ENCODE assay signal across 16 cellular contexts in the genomic region with DNA sequence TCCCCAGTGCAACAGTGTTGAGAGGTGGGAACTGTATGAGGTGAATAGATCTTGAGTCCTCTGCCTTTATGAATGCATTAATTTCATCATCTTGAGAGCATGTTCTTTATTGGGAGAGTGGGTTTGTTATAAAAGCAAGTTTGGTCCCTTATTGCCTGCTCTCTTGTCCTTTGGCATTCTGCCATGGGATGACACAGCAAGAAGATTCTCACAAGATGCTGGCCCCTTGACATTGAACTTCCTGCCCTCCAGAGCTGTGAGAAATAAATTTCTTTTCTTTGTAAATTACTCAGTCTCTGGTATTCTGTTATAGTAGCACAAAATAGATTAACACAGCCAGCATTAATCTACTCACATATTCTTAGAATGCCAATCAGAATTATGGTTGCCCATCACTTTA.
DNase-seq lines count a peak whose midpoint lies in the region; ATAC-seq, FAIRE-seq and TF ChIP-seq lines count a peak whose summit lies in the region.
"Had no signal": no experiment of that assay in that cellular context is flagged by ENCODE, and none has a peak within 500 bp of the region (broad histone marks: within the 10 kb centered on the region; RNA-seq: fewer than 3 reads in every experiment).

No MANE protein-coding gene starts in this region.

- H3K9me3 Mint-ChIP-seq in CD8-positive, alpha-beta memory T cell = no peaks in the 10 kb centered on the region
- H3K9me3 Mint-ChIP-seq: mesothelial cell of epicardium had no signal

- H3K27ac Mint-ChIP-seq in CD8-positive, alpha-beta memory T cell = no peak overlapping the region
- H3K27ac Mint-ChIP-seq: activated naive CD8-positive, alpha-beta T cell; mesothelial cell of epicardium had no signal

- no peaks in the 10 kb centered on the region for H3K36me3 Mint-ChIP-seq in CD8-positive, alpha-beta memory T cell

- CTCF ChIA-PET in K562 (lab: Yijun Ruan, JAX; ENCODE audit: low intra/inter-chr PET ratio) = no interaction called here
- CTCF ChIA-PET in CD8-positive, alpha-beta memory T cell (lab: Charles Lee) = no interaction called here

- TF ChIP-seq EP300 in K562 (IDR thresholded peaks at IDR 0.05; ENCODE audit: low read length) = no peak

- FAIRE-seq in K562 (lab: Jason Lieb, UNC) = peak; percentile 81

- BruUV-seq in K562 (replicated peaks; lab: Mats Ljungman, UMichigan) = no TSS peak

- ATAC-seq in K562 (peak; percentile 61), HG03159 (IDR thresholded peaks at IDR 0.05; ENCODE audit: unreplicated experiment) (no peak)
- ATAC-seq: psoas muscle had no signal

- H3K79me2 ChIP-seq in Karpas-422 (ENCODE audit: low read length) (peaks cover 80% of the 10 kb centered on the region), K562 (ENCODE audit: control insufficient read depth, insufficient read depth, low read length) (no peaks in the 10 kb centered on the region)

- H3K4me1 ChIP-seq in Karpas-422 (ENCODE audit: low read length) = peaks cover 9% of the 10 kb centered on the region; the same call in 1 of the 2 replicates
- no peaks in the 10 kb centered on the region for H3K4me1 ChIP-seq in K562 (replicated peaks in 1 of 2; ENCODE audit: control insufficient read depth in 2 of 2, insufficient read depth in 2 of 2, low read length in 2 of 2)
- H3K4me1 ChIP-seq in CD8-positive, alpha-beta memory T cell (ENCODE audit: insufficient read depth, low read length) = no peaks in the 10 kb centered on the region
- no peaks in the 10 kb centered on the region for H3K4me1 ChIP-seq in Peyer's patch
- H3K4me1 ChIP-seq: psoas muscle had no signal

- H3K36me3 ChIP-seq in Karpas-422 (ENCODE audit: insufficient read depth, low read length) (no peaks in the 10 kb centered on the region), K562 (ENCODE audit: control insufficient read depth, insufficient read depth, low read length) (no peaks in the 10 kb centered on the region), Peyer's patch (no peaks in the 10 kb centered on the region)
- no peaks in the 10 kb centered on the region for H3K36me3 ChIP-seq in CD8-positive, alpha-beta memory T cell (ENCODE audit: insufficient read depth, low read length)
- H3K36me3 ChIP-seq: stomach had no signal

- H3K27me3 ChIP-seq in Karpas-422 (ENCODE audit: low read length) (no peaks in the 10 kb centered on the region), K562 (ENCODE audit: control insufficient read depth in 2 of 2, insufficient read depth in 2 of 2, low read length in 2 of 2) (no peaks in the 10 kb centered on the region), Peyer's patch (no peaks in the 10 kb centered on the region)
- H3K27me3 ChIP-seq in CD8-positive, alpha-beta memory T cell (ENCODE audit: insufficient read depth, low read length, poor library complexity, severe bottlenecking) = no peaks in the 10 kb centered on the region
- H3K27me3 ChIP-seq: stomach had no signal

- POLR2A ChIA-PET in K562 (lab: Yijun Ruan, JAX) = interaction anchor here (0.6 kb wide), 1 partner anchor 66 kb away, joined by 4 read pairs; no protein-coding TSS in a partner anchor
- POLR2A ChIA-PET in CD8-positive, alpha-beta memory T cell (lab: Charles Lee) = no interaction called here

- in situ Hi-C loops in K562 (cut with MboI) = no loop called here

- intact Hi-C loops in K562 (cut with micrococcal nuclease) = no loop called here

- DNase-seq in EH (ENCODE audit: low read depth) (peak; percentile 96), Karpas-422 (peak; percentile 59), K562 (ENCODE audit: extremely low read depth in 1 of 4, low spot score in 3 of 4) (peak in 2 of 4 experiments; percentile 12 to 60), myocyte (ENCODE audit: low read depth) (peak; percentile 59), GM20000 (ENCODE audit: low spot score) (no peak), Peyer's patch (no peak)
- DNase-seq in CD8-positive, alpha-beta memory T cell = no peak
- DNase-seq: DMS153; NCI-H1930; psoas muscle; stimulated activated CD4-positive, alpha-beta T cell treated with anti-CD3 and anti-CD28 coated beads, Interleukin-4, amount 100 ng/mL, for 4 hours; stomach had no signal

- H4K20me1 ChIP-seq in Karpas-422 (ENCODE audit: insufficient read depth, low read depth, low read length) (no peaks in the 10 kb centered on the region), K562 (replicated peaks; ENCODE audit: control insufficient read depth, insufficient read depth, low read length) (no peaks in the 10 kb centered on the region; the same call in 1 of the 2 replicates)

- H3K9me3 ChIP-seq in Karpas-422 (ENCODE audit: low read length) (no peaks in the 10 kb centered on the region), K562 (replicated peaks; ENCODE audit: control insufficient read depth, insufficient read depth, low read depth, low read length) (no peaks in the 10 kb centered on the region), Peyer's patch (no peaks in the 10 kb centered on the region)
- no peaks in the 10 kb centered on the region for H3K9me3 ChIP-seq in CD8-positive, alpha-beta memory T cell (ENCODE audit: low read length)
- H3K9me3 ChIP-seq: psoas muscle, stomach had no signal

- H3K4me3 Mint-ChIP-seq in CD8-positive, alpha-beta memory T cell = no peak overlapping the region
- H3K4me3 Mint-ChIP-seq: activated naive CD8-positive, alpha-beta T cell; mesothelial cell of epicardium had no signal

- H3K9me1 ChIP-seq in K562 (ENCODE audit: control insufficient read depth, insufficient read depth, low read length) = no peaks in the 10 kb centered on the region

- H3K27me3 Mint-ChIP-seq in CD8-positive, alpha-beta memory T cell = no peaks in the 10 kb centered on the region
- H3K27me3 Mint-ChIP-seq: activated naive CD8-positive, alpha-beta T cell had no signal

- H3K9ac ChIP-seq in Karpas-422 (ENCODE audit: low read length) (no peak overlapping the region), K562 (ENCODE audit: insufficient read depth in 1 of 2, low read depth in 2 of 2, low read length in 2 of 2) (no peak overlapping the region)

- H3K4me3 ChIP-seq in Karpas-422 (ENCODE audit: low read length) (no peak overlapping the region), K562 (no peak overlapping the region), Peyer's patch (no peak overlapping the region)
- no peak overlapping the region for H3K4me3 ChIP-seq in CD8-positive, alpha-beta memory T cell (ENCODE audit: low read length)
- H3K4me3 ChIP-seq: psoas muscle, stomach had no signal

- H3K4me1 Mint-ChIP-seq in CD8-positive, alpha-beta memory T cell = peaks cover 7 to 14% (median 9%) of the 10 kb centered on the region in 3 donors

- H3K4me2 ChIP-seq in Karpas-422 (ENCODE audit: low read depth, low read length, poor library complexity, severe bottlenecking) (no peak overlapping the region), K562 (ENCODE audit: insufficient read depth, low read length) (no peak overlapping the region)

- no peaks in the 10 kb centered on the region for H3K9me2 ChIP-seq in Karpas-422 (replicated peaks; ENCODE audit: insufficient read depth, low read length)

- no peak overlapping the region for H3K27ac ChIP-seq in Karpas-422 (ENCODE audit: low read length)
- H3K27ac ChIP-seq in K562 (ENCODE audit: extremely low read depth, low read depth, low read length) = no peak overlapping the region
- H3K27ac ChIP-seq in CD8-positive, alpha-beta memory T cell (ENCODE audit: low read depth, low read length) = no peak overlapping the region
- no peak overlapping the region for H3K27ac ChIP-seq in Peyer's patch
- H3K27ac ChIP-seq: HL-60, psoas muscle, stomach had no signal

- TF ChIP-seq CTCF in K562 (IDR thresholded peaks at IDR 0.05 in 2 of 3, conservative IDR thresholded peaks at IDR 0.05 in 1 of 3; ENCODE audit: insufficient read depth in 2 of 3, low read depth in 1 of 3, low read length in 3 of 3) (no peak), GM20000 (IDR thresholded peaks at IDR 0.05; ENCODE audit: extremely low read depth, missing control alignments) (no peak), Peyer's patch (IDR thresholded peaks at IDR 0.05) (no peak)

- H2AFZ ChIP-seq in Karpas-422 (ENCODE audit: low read length) = no peak overlapping the region
- no peak overlapping the region for H2AFZ ChIP-seq in K562 (ENCODE audit: low read depth, low read length)

- TF ChIP-seq POLR2A in K562 (conservative IDR thresholded peaks at IDR 0.05) (no peak), Peyer's patch (IDR thresholded peaks at IDR 0.05) (no peak)

- no peak for TF ChIP-seq RAD21 in K562 (CRISPR knock-in tag; conservative IDR thresholded peaks at IDR 0.05 in 1 of 2, IDR thresholded peaks at IDR 0.05 in 1 of 2)

TF ChIP-seq in K562, 482 proteins besides CTCF, POLR2A, EP300 and RAD21 (continues in another document):
- no peak for TF ChIP-seq ZBTB8A (IDR thresholded peaks at IDR 0.05; ENCODE audit: partially characterized antibody)
- TF ChIP-seq, protein P1, sequence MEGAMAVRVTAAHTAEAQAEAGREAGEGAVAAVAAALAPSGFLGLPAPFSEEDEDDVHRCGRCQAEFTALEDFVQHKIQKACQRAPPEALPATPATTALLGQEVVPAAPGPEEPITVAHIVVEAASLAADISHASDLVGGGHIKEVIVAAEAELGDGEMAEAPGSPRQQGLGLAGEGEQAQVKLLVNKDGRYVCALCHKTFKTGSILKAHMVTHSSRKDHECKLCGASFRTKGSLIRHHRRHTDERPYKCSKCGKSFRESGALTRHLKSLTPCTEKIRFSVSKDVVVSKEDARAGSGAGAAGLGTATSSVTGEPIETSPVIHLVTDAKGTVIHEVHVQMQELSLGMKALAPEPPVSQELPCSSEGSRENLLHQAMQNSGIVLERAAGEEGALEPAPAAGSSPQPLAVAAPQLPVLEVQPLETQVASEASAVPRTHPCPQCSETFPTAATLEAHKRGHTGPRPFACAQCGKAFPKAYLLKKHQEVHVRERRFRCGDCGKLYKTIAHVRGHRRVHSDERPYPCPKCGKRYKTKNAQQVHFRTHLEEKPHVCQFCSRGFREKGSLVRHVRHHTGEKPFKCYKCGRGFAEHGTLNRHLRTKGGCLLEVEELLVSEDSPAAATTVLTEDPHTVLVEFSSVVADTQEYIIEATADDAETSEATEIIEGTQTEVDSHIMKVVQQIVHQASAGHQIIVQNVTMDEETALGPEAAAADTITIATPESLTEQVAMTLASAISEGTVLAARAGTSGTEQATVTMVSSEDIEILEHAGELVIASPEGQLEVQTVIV (CRISPR knock-in tag; IDR thresholded peaks at IDR 0.05; ENCODE audit: borderline replicate concordance) = no peak
- TF ChIP-seq RCOR1 (IDR thresholded peaks at IDR 0.05; ENCODE audit: borderline replicate concordance in 1 of 2, low read depth in 2 of 2, low read length in 2 of 2) = peak in 1 of 2 experiments; percentile 25; a peak in 1 of 4 replicates
- TF ChIP-seq NFIC (IDR thresholded peaks at IDR 0.05) = peak; percentile 93
- peak; percentile 63; the same call in 1 of the 2 replicates for TF ChIP-seq MAFG (tag; conservative IDR thresholded peaks at IDR 0.05)
- peak; percentile 64 for TF ChIP-seq C11orf30 (IDR thresholded peaks at IDR 0.05; ENCODE audit: low read depth)
- TF ChIP-seq, protein P2, sequence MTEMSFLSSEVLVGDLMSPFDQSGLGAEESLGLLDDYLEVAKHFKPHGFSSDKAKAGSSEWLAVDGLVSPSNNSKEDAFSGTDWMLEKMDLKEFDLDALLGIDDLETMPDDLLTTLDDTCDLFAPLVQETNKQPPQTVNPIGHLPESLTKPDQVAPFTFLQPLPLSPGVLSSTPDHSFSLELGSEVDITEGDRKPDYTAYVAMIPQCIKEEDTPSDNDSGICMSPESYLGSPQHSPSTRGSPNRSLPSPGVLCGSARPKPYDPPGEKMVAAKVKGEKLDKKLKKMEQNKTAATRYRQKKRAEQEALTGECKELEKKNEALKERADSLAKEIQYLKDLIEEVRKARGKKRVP (CRISPR knock-in tag; IDR thresholded peaks at IDR 0.05) = no peak

Comparison
In these comparisons a context has a peak if more than half of its experiments do, and no peak if none do; other contexts are left out.
1. DNase-seq: peak in EH (single experiment), Karpas-422 (single experiment) and myocyte (single experiment); none in GM20000 (single experiment), CD8-positive, alpha-beta memory T cell (0 of 5) and Peyer's patch (0 of 3).